In the genomic region with DNA sequence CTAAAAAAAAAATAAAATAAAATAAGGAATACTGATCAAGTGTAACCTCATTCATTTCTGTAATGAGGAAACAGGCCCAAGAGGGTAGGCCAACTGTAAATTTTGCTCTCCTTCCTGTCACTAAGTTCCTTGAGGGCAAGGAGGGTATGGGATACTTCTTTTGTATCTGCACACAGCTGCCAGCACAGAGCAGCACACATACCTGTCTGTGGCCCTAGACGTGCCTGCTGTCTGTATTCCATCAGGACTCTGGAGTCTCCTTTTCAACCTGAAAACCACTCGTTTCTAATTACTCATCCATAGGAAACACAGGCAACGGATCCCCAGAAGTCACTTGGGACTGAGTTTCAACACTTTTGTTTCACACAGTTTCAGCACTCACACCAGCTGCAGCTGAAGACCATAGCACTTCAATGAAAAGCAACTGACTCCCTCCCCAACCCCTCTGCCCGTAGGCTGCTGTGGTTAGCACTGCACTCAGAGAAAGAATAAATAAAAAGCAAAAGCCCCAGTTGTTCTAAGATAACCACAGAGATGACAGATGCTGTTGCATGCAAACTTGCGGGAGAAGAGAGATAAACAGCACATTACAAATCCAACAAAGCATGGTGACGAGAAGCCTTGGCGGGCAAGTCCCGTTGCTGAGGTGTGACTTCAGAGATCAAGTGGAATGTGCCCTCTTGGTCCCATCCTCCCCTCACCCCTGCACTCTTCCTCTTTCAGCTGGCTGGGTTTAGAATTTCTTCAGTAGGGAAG, we compare ENCODE assay signal across 7 cellular contexts. TPM values are rescaled to one million over a fixed set of nuclear protein-coding genes. Genes with fewer than 3 reads are reported as not detected.
A peak's percentile ranks its signal among the peaks of the same experiment; 100 is the strongest.
DNase-seq lines count a peak whose midpoint lies in the region; ATAC-seq and TF ChIP-seq lines count a peak whose summit lies in the region.

No MANE protein-coding gene starts in this region.

- H3K27me3 ChIP-seq in colonic mucosa: no peaks in the 10 kb centered on the region

- H3K36me3 ChIP-seq in colonic mucosa: no peaks in the 10 kb centered on the region

- H3K4me3 ChIP-seq in colonic mucosa: no peak overlapping the region

- H3K9ac ChIP-seq in colonic mucosa (ENCODE audit: low read depth in 2 of 2, low read length in 2 of 2): no peak overlapping the region

- TF ChIP-seq CTCF in colonic mucosa (IDR thresholded peaks at IDR 0.05): no peak

- peak; percentile 63 for DNase-seq in OCI-M1 (lab: John Stamatoyannopoulos, UW)
- DNase-seq in fibroblast of the conjunctiva (ENCODE audit: low read depth): peak; percentile 38
- no peak for DNase-seq in NCI-H1436 treated with DMSO at 0.1 percent for 48 hours (lab: John Stamatoyannopoulos, UW)
- DNase-seq in colonic mucosa: no peak
- DNase-seq in NCI-H2029 treated with DMSO at 0.1 percent for 48 hours (lab: John Stamatoyannopoulos, UW): no peak

- peak; percentile 82 for ATAC-seq in GM18907 (IDR thresholded peaks at IDR 0.05; ENCODE audit: unreplicated experiment)
- ATAC-seq in HG02943 (IDR thresholded peaks at IDR 0.05; ENCODE audit: low read depth, unreplicated experiment): peak; percentile 84

- no peak overlapping the region for H3K27ac ChIP-seq in colonic mucosa

- no peaks in the 10 kb centered on the region for H3K9me3 ChIP-seq in colonic mucosa

- intact Hi-C loops in colonic mucosa (cut with DNase I): no loop called here

- peaks cover 9% of the 10 kb centered on the region for H3K4me1 ChIP-seq in colonic mucosa

RNA-seq across cellular contexts. Expression of a gene that starts 24.9 kb away (rescaled TPM):
- total RNA-seq in colonic mucosa: 10 to 100 TPM; 50.3 to 54.8 TPM

Comparison
In these comparisons a context has a peak if more than half of its experiments do, and no peak if none do; other contexts are left out.
1. DNase-seq: peak in OCI-M1 (single experiment) and fibroblast of the conjunctiva (single experiment); none in NCI-H1436 treated with DMSO at 0.1 percent for 48 hours (single experiment), colonic mucosa (single experiment) and NCI-H2029 treated with DMSO at 0.1 percent for 48 hours (single experiment).